10 cellular contexts compared by ENCODE assay signal in the genomic region with DNA sequence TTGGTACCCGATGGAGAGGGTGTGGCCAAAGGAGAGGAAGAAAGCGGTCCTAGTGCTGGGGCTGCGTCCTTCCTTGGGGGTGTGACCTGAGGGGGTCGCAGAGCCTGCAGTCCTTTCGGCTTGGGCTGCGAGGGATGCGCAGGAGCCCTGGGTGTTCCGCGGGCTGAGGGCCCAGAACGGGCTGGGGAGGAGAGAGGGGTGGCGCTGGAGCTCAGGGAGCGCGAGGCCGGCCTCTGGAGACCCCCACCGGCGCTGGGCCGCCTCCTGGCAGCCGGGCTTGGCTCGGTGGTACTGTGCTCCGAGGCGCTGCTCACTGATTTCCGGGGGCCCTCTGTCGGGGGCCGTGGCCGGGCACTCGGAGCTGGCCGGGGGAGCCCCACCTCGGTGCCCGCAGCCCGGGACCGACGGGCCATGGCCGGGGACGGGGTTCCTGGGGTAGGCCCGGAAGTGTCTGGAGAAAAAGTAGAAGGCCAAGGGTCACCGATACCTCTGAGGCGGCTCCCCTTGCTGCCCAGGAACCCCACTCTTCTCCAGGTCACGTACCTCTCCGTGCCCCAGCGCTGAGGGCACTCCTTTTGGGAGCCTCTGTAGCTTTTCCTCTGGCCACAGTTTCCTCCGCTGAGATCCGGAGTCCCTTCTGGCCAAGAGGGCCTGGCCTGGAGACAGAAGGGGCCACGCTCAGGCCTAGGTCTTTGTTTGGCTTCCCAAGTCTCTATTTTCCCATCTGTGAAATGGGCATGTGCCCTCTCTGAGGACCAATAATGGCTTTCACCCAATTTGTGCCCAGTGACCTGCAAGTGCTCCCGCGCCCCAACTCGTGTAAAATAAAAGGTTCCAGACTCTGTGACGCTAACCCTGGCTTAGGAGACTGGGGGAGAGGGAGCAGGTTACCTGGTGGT. TPM values are rescaled to one million over a fixed set of nuclear protein-coding genes. Genes with fewer than 3 reads are reported as not detected.
A peak's percentile ranks its signal among the peaks of the same experiment; 100 is the strongest.
DNase-seq lines count a peak whose midpoint lies in the region; ATAC-seq and TF ChIP-seq lines count a peak whose summit lies in the region.
"Had no signal": no experiment of that assay in that cellular context is flagged by ENCODE, and none has a peak within 500 bp of the region (broad histone marks: within the 10 kb centered on the region; RNA-seq: fewer than 3 reads in every experiment).

No MANE protein-coding gene starts in this region.

- no peak overlapping the region for H3K27ac Mint-ChIP-seq in stimulated activated naive CD8-positive, alpha-beta T cell treated with anti-CD3 and anti-CD28 coated beads, Interleukin-15, amount 100 ng/mL, for 72 hours

- H3K4me1 ChIP-seq in iPS-20b (ENCODE audit: insufficient read depth, low read length): no peaks in the 10 kb centered on the region; the same call in 1 of the 2 replicates

- peaks cover 22% of the 10 kb centered on the region for H3K4me1 Mint-ChIP-seq in activated T-cell treated with anti-CD3 and anti-CD28 coated beads, Interleukin-2, amount 50 U/mL, for 4 hours (ENCODE audit: low read depth)
- H3K4me1 Mint-ChIP-seq in stimulated activated naive CD8-positive, alpha-beta T cell treated with anti-CD3 and anti-CD28 coated beads, Interleukin-15, amount 100 ng/mL, for 72 hours: peaks cover 61% of the 10 kb centered on the region

- no peaks in the 10 kb centered on the region for H3K36me3 Mint-ChIP-seq in activated T-cell treated with anti-CD3 and anti-CD28 coated beads, Interleukin-2, amount 50 U/mL, for 4 hours (ENCODE audit: insufficient read depth)

- H3K36me3 ChIP-seq in WERI-Rb-1 (peaks cover 44% of the 10 kb centered on the region), iPS-20b (ENCODE audit: insufficient read depth, low read depth, low read length) (no peaks in the 10 kb centered on the region)

- no peak for DNase-seq in activated T-cell treated with anti-CD3 and anti-CD28 coated beads, Interleukin-2, amount 50 U/mL, for 4 hours
- no peak for DNase-seq in activated T-cell treated with anti-CD3 and anti-CD28 coated beads, Interleukin-2, amount 50 U/mL, for 1 hour
- DNase-seq in WERI-Rb-1: no peak
- no peak for DNase-seq in stimulated activated naive CD8-positive, alpha-beta T cell treated with anti-CD3 and anti-CD28 coated beads, Interleukin-15, amount 100 ng/mL, for 72 hours
- DNase-seq in NCI-H1930 (lab: John Stamatoyannopoulos, UW): no peak
- DNase-seq in left cardiac atrium: no peak

- ATAC-seq in activated T-cell treated with anti-CD3 and anti-CD28 coated beads, Interleukin-2, amount 50 U/mL, for 4 hours: no peak
- no peak for ATAC-seq in stimulated activated naive CD8-positive, alpha-beta T cell treated with anti-CD3 and anti-CD28 coated beads, Interleukin-15, amount 100 ng/mL, for 72 hours
- ATAC-seq in HG03354 (IDR thresholded peaks at IDR 0.05; ENCODE audit: poor library complexity, severe bottlenecking, unreplicated experiment): no peak
- no peak for ATAC-seq in left cardiac atrium

- peak overlapping the region; percentile 37 for H3K4me3 Mint-ChIP-seq in activated T-cell treated with anti-CD3 and anti-CD28 coated beads, Interleukin-2, amount 50 U/mL, for 4 hours
- H3K4me3 Mint-ChIP-seq in stimulated activated naive CD8-positive, alpha-beta T cell treated with anti-CD3 and anti-CD28 coated beads, Interleukin-15, amount 100 ng/mL, for 72 hours: peak overlapping the region; percentile 65 to 69

- H3K9me3 ChIP-seq in WERI-Rb-1 (ENCODE audit: severe bottlenecking) (no peaks in the 10 kb centered on the region), iPS-20b (ENCODE audit: insufficient read depth, low read depth, low read length) (no peaks in the 10 kb centered on the region)

- H3K27me3 ChIP-seq in WERI-Rb-1 (ENCODE audit: insufficient read depth, low read depth, severe bottlenecking) (no peaks in the 10 kb centered on the region), iPS-20b (ENCODE audit: insufficient read depth, low read length) (peaks cover 20% of the 10 kb centered on the region)

- no peak overlapping the region for H3K9ac ChIP-seq in iPS-20b (ENCODE audit: low read depth, low read length)

- no peaks in the 10 kb centered on the region for H3K9me3 Mint-ChIP-seq in activated T-cell treated with anti-CD3 and anti-CD28 coated beads, Interleukin-2, amount 50 U/mL, for 4 hours
- no peaks in the 10 kb centered on the region for H3K9me3 Mint-ChIP-seq in stimulated activated naive CD8-positive, alpha-beta T cell treated with anti-CD3 and anti-CD28 coated beads, Interleukin-15, amount 100 ng/mL, for 72 hours

- H3K27ac ChIP-seq in WERI-Rb-1 (peak overlapping the region; percentile 24; the same call in 1 of the 2 replicates), iPS-20b (ENCODE audit: low read length) (no peak overlapping the region)

- peaks cover 26% of the 10 kb centered on the region for H3K27me3 Mint-ChIP-seq in activated T-cell treated with anti-CD3 and anti-CD28 coated beads, Interleukin-2, amount 50 U/mL, for 4 hours (ENCODE audit: low read depth)
- peaks cover 51% of the 10 kb centered on the region for H3K27me3 Mint-ChIP-seq in stimulated activated naive CD8-positive, alpha-beta T cell treated with anti-CD3 and anti-CD28 coated beads, Interleukin-15, amount 100 ng/mL, for 72 hours

- TF ChIP-seq CTCF in WERI-Rb-1 (IDR thresholded peaks at IDR 0.05; ENCODE audit: low read depth, low read length): no peak

- no peak overlapping the region for H3K4me3 ChIP-seq in WERI-Rb-1 (ENCODE audit: low read depth, low read length)
- peak overlapping the region; percentile 78; the same call in 1 of the 2 replicates for H3K4me3 ChIP-seq in iPS-20b (ENCODE audit: low read length)

- intact Hi-C loops in left cardiac atrium (cut with DNase I): no loop called here

RNA-seq across cellular contexts. Expression of gene PRR36, which starts 1.6 kb away (rescaled TPM):
- under 1 TPM in 2 of 3 donors, not detected in 1; 0.05 to 0.08 TPM for total RNA-seq in activated T-cell treated with anti-CD3 and anti-CD28 coated beads, Interleukin-2, amount 50 U/mL, for 4 hours
- under 1 TPM; 0.10 to 0.24 TPM for total RNA-seq in left cardiac atrium

RNA-seq across cellular contexts. Expression of gene LRRC8E, which starts 15.8 kb away (rescaled TPM):
- under 1 TPM in 1 of 3 donors, not detected in 2; 0.05 TPM for total RNA-seq in activated T-cell treated with anti-CD3 and anti-CD28 coated beads, Interleukin-2, amount 50 U/mL, for 4 hours
- total RNA-seq in left cardiac atrium: 1 to 10 TPM in 1 of 2 donors, under 1 TPM in 1; 0.88 to 1.7 TPM
- total RNA-seq: activated CD8-positive, alpha-beta memory T cell treated with anti-CD3 and anti-CD28 coated beads for 36 hours had no signal

RNA-seq across cellular contexts. Expression of gene MAP2K7, which starts 31.1 kb away (rescaled TPM):
- 10 to 100 TPM; 40.4 to 44.0 (median 43.3) TPM for total RNA-seq in activated T-cell treated with anti-CD3 and anti-CD28 coated beads, Interleukin-2, amount 50 U/mL, for 4 hours
- 10 to 100 TPM; 24.3 to 25.8 TPM for total RNA-seq in left cardiac atrium

RNA-seq across cellular contexts. Expression of gene TGFBR3L, which starts 42.1 kb away (rescaled TPM):
- total RNA-seq in activated T-cell treated with anti-CD3 and anti-CD28 coated beads, Interleukin-2, amount 50 U/mL, for 4 hours: 1 to 10 TPM in 2 of 3 donors, under 1 TPM in 1; 0.74 to 2.4 (median 1.4) TPM
- 10 to 100 TPM in 1 of 2 donors, 1 to 10 TPM in 1; 9.7 to 13.6 TPM for total RNA-seq in left cardiac atrium
- total RNA-seq: urinary bladder had no signal

RNA-seq across cellular contexts. Expression of gene EVI5L, which starts 42.5 kb away (rescaled TPM):
- total RNA-seq in activated T-cell treated with anti-CD3 and anti-CD28 coated beads, Interleukin-2, amount 50 U/mL, for 4 hours: 1 to 10 TPM; 6.6 to 7.5 (median 7.1) TPM
- total RNA-seq in left cardiac atrium: 10 to 100 TPM; 17.6 to 18.8 TPM
